In the genomic region with DNA sequence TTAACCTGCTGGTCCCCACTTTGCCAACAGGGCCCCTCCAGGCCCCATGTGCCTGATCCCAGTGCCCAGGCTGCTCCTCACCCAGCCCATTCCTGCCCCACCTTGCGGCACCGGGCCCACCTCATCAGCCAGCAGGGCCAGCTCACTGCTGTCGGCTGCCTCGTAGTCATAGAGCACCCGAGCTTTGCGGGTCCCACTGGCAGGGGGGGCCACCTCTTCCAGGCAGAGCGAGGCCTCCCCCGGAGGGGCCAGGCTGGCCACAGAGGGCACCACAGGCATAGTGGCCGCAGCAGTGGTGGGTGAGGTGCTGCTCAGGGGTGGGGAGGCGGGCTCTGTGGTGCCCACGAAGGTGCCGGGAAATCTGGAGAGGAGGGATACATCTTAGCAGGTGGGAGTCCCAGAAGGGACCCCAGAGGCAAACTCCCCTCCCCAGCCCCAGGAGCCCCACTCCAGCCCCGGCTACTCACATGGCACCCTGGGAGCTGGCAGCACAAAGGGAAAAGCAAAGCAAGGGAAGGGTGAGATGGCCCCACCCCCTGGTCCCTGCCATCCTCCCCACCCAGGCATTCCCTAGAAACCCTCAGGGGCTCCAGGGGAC, we compare ENCODE assay signal across 18 cellular contexts. TPM values are rescaled to one million over a fixed set of nuclear protein-coding genes. Genes with fewer than 3 reads are reported as not detected.
DNase-seq lines count a peak whose midpoint lies in the region; ATAC-seq and TF ChIP-seq lines count a peak whose summit lies in the region.
"Had no signal": no experiment of that assay in that cellular context is flagged by ENCODE, and none has a peak within 500 bp of the region (broad histone marks: within the 10 kb centered on the region; RNA-seq: fewer than 3 reads in every experiment).

No MANE protein-coding gene starts in this region.

- no peak overlapping the region for H2BK120ac ChIP-seq in neuronal stem cell (ENCODE audit: low read depth, low read length)

- no peaks in the 10 kb centered on the region for H3K27me3 Mint-ChIP-seq in stimulated activated naive CD8-positive, alpha-beta T cell treated with anti-CD3 and anti-CD28 coated beads, Interleukin-15, amount 100 ng/mL, for 72 hours
- H3K27me3 Mint-ChIP-seq in endodermal cell (ENCODE audit: insufficient read depth), result no peaks in the 10 kb centered on the region

- H3K36me3 ChIP-seq in endodermal cell (ENCODE audit: control insufficient read depth, insufficient read depth, low read length) (peaks cover 39% of the 10 kb centered on the region), neuronal stem cell (replicated peaks in 1 of 2; ENCODE audit: control insufficient read depth in 2 of 2, insufficient read depth in 2 of 2, low read length in 2 of 2) (peaks cover 55 to 92% of the 10 kb centered on the region in 2 donors)

- no peak overlapping the region for H3K4me3 Mint-ChIP-seq in stimulated activated naive CD8-positive, alpha-beta T cell treated with anti-CD3 and anti-CD28 coated beads, Interleukin-15, amount 100 ng/mL, for 72 hours
- no peak overlapping the region for H3K4me3 Mint-ChIP-seq in endodermal cell
- H3K4me3 Mint-ChIP-seq: HFFc6 had no signal

- H2AK5ac ChIP-seq in neuronal stem cell (ENCODE audit: low read depth, low read length), result no peak overlapping the region

- DNase-seq in stimulated activated naive CD8-positive, alpha-beta T cell treated with anti-CD3 and anti-CD28 coated beads, Interleukin-15, amount 100 ng/mL, for 72 hours, result no peak
- no peak for DNase-seq in stimulated activated naive CD8-positive, alpha-beta T cell treated with anti-CD3 and anti-CD28 coated beads, Interleukin-15, Interleukin-2, amounts not matched to agents 100 U/mL and 50 U/mL, for 24 hours
- DNase-seq in endodermal cell (peak; percentile 48), neuronal stem cell (ENCODE audit: low spot score) (no peak), NCI-H1694 treated with DMSO at 0.1 percent for 48 hours (lab: John Stamatoyannopoulos, UW) (no peak), anterior cingulate cortex (lab: John Stamatoyannopoulos, UW) (no peak)
- no peak for DNase-seq in activated CD4-positive, CD25-positive, alpha-beta regulatory T cell treated with anti-CD3 and anti-CD28 coated beads, Interleukin-2, amount 50 U/mL, for 72 hours
- DNase-seq: DMS79 treated with DMSO at 0.1 percent for 48 hours, HFFc6, KBM-7, NCI-H1092, NCI-H1436, NCI-H1930, NCI-H226, NCI-H510A treated with DMSO at 0.1 percent for 48 hours, NCI-H748 treated with DMSO at 0.1 percent for 48 hours, SJCRH30 had no signal

- peaks cover 12% of the 10 kb centered on the region for H3K79me1 ChIP-seq in neuronal stem cell (ENCODE audit: low read depth, low read length)

- peak; percentile 5 for ATAC-seq in stimulated activated naive CD8-positive, alpha-beta T cell treated with anti-CD3 and anti-CD28 coated beads, Interleukin-15, amount 100 ng/mL, for 72 hours
- no peak for ATAC-seq in stimulated activated naive CD8-positive, alpha-beta T cell treated with anti-CD3 and anti-CD28 coated beads, Interleukin-15, Interleukin-2, amounts not matched to agents 100 U/mL and 50 U/mL, for 24 hours
- ATAC-seq: GM12878 had no signal

- H3K4me1 Mint-ChIP-seq in stimulated activated naive CD8-positive, alpha-beta T cell treated with anti-CD3 and anti-CD28 coated beads, Interleukin-15, amount 100 ng/mL, for 72 hours, result peaks cover 11% of the 10 kb centered on the region
- no peaks in the 10 kb centered on the region for H3K4me1 Mint-ChIP-seq in endodermal cell

- 91 to 92% methylated on average over 2 to 13 of the region's 13 CpGs for WGBS in endodermal cell (ENCODE audit: insufficient coverage in 1 of 2, insufficient read length in 1 of 2), 2 experiments
- no CpG with 5 or more reads among the region's 13 CpGs for WGBS in neuronal stem cell (ENCODE audit: extremely low coverage in 2 of 2, insufficient read length in 2 of 2, insufficient replicate concordance in 1 of 2), 2 donors

- H4K8ac ChIP-seq in neuronal stem cell (ENCODE audit: low read depth, low read length), result peak overlapping the region; percentile 43

- H3K18ac ChIP-seq in neuronal stem cell (ENCODE audit: low read length), result peak overlapping the region; percentile 71

- H3K23ac ChIP-seq in neuronal stem cell (ENCODE audit: low read depth, low read length, poor library complexity), result no peak overlapping the region

- no peak overlapping the region for H2BK12ac ChIP-seq in neuronal stem cell (ENCODE audit: low read length)

- no peak overlapping the region for H4K91ac ChIP-seq in neuronal stem cell (ENCODE audit: low read depth, low read length, poor library complexity)

- H3K27me3 ChIP-seq in endodermal cell (ENCODE audit: control insufficient read depth, insufficient read depth, low read length, poor library complexity, severe bottlenecking) (no peaks in the 10 kb centered on the region), neuronal stem cell (ENCODE audit: control insufficient read depth in 3 of 3, insufficient read depth in 3 of 3, low read depth in 1 of 3, low read length in 3 of 3) (no peaks in the 10 kb centered on the region)
- H3K27me3 ChIP-seq: SJCRH30 had no signal

- no peak for TF ChIP-seq CTCF in endodermal cell (conservative IDR thresholded peaks at IDR 0.05)

- H3K4me3 ChIP-seq in endodermal cell (ENCODE audit: low read length) (no peak overlapping the region), neuronal stem cell (ENCODE audit: low read length in 2 of 2) (no peak overlapping the region)
- H3K4me3 ChIP-seq: GM12878, SJCRH30 had no signal

- no peak overlapping the region for H3K9ac ChIP-seq in endodermal cell (ENCODE audit: extremely low read depth, low read length, poor library complexity, severe bottlenecking)
- H3K9ac ChIP-seq in neuronal stem cell (ENCODE audit: low read depth, low read length, poor library complexity), result peak overlapping the region; percentile 44

- no peak overlapping the region for H3K14ac ChIP-seq in neuronal stem cell (ENCODE audit: low read length)

- H3K27ac Mint-ChIP-seq in stimulated activated naive CD8-positive, alpha-beta T cell treated with anti-CD3 and anti-CD28 coated beads, Interleukin-15, amount 100 ng/mL, for 72 hours, result peak overlapping the region in 1 of 2 donors; percentile 83
- no peak overlapping the region for H3K27ac Mint-ChIP-seq in endodermal cell
- H3K27ac Mint-ChIP-seq: HFFc6 had no signal

- no peaks in the 10 kb centered on the region for H3K9me3 Mint-ChIP-seq in stimulated activated naive CD8-positive, alpha-beta T cell treated with anti-CD3 and anti-CD28 coated beads, Interleukin-15, amount 100 ng/mL, for 72 hours
- no peaks in the 10 kb centered on the region for H3K9me3 Mint-ChIP-seq in endodermal cell
- H3K9me3 Mint-ChIP-seq: HFFc6 had no signal

- H2AFZ ChIP-seq in neuronal stem cell (ENCODE audit: low read length), result no peak overlapping the region

- no peak overlapping the region for H2BK15ac ChIP-seq in neuronal stem cell (ENCODE audit: low read length)

- H3K27ac ChIP-seq in endodermal cell (ENCODE audit: low read depth, low read length) (no peak overlapping the region), neuronal stem cell (replicated peaks; ENCODE audit: low read length) (no peak overlapping the region)
- H3K27ac ChIP-seq: SJCRH30 had no signal

- no peaks in the 10 kb centered on the region for H3K4me1 ChIP-seq in endodermal cell (ENCODE audit: control insufficient read depth, insufficient read depth, low read length)
- peaks cover 1 to 5% of the 10 kb centered on the region in 2 donors for H3K4me1 ChIP-seq in neuronal stem cell (ENCODE audit: control insufficient read depth in 2 of 2, insufficient read depth in 1 of 2, low read depth in 1 of 2, low read length in 2 of 2)

- H3K9me3 ChIP-seq in endodermal cell (ENCODE audit: control insufficient read depth, low read length) (no peaks in the 10 kb centered on the region), neuronal stem cell (replicated peaks in 1 of 2; ENCODE audit: control insufficient read depth in 2 of 2, insufficient read depth in 1 of 2, low read depth in 1 of 2, low read length in 2 of 2) (no peaks in the 10 kb centered on the region)
- H3K9me3 ChIP-seq: SJCRH30 had no signal

- no peak overlapping the region for H3K4ac ChIP-seq in neuronal stem cell (ENCODE audit: low read length)

- no peak overlapping the region for H3K4me2 ChIP-seq in neuronal stem cell (ENCODE audit: insufficient read depth, low read length, poor library complexity, severe bottlenecking)

- H2BK5ac ChIP-seq in neuronal stem cell (ENCODE audit: low read length), result no peak overlapping the region

- H3K36me3 Mint-ChIP-seq in endodermal cell (ENCODE audit: low read depth), result peaks cover 37% of the 10 kb centered on the region

RNA-seq across cellular contexts. Expression of a gene that starts 19.0 kb away (rescaled TPM):
- total RNA-seq in endodermal cell, result 10 to 100 TPM; 86.9 to 98.1 TPM
- polyA plus RNA-seq in endodermal cell (2013, experiment 1 of 2), result 82.3 TPM
- polyA plus RNA-seq in endodermal cell (2013, experiment 2 of 2), result 77.3 TPM
- 36.6 TPM for polyA plus RNA-seq in neuronal stem cell (2013, experiment 1 of 2)
- 33.2 TPM for polyA plus RNA-seq in neuronal stem cell (2013, experiment 2 of 2)

RNA-seq across cellular contexts. Expression of a gene that starts 27.3 kb away (rescaled TPM):
- 10 to 100 TPM; 41.4 to 41.5 TPM for total RNA-seq in endodermal cell
- 23.0 TPM for polyA plus RNA-seq in endodermal cell (2013, experiment 1 of 2)
- 17.8 TPM for polyA plus RNA-seq in endodermal cell (2013, experiment 2 of 2)
- 12.8 TPM for polyA plus RNA-seq in neuronal stem cell (2013, experiment 1 of 2)
- 13.2 TPM for polyA plus RNA-seq in neuronal stem cell (2013, experiment 2 of 2)
